In genomic region chr12:132189378-132190011, GRCh38 we compare ENCODE assay signal across 8 cellular contexts. TPM values are rescaled to one million over a fixed set of nuclear protein-coding genes. Genes with fewer than 3 reads are reported as not detected.
DNase-seq lines count a peak whose midpoint lies in the region; ATAC-seq, FAIRE-seq and TF ChIP-seq lines count a peak whose summit lies in the region.

No MANE protein-coding gene starts in this region.

- H3K4me1 ChIP-seq in H1 (replicated peaks in 1 of 4; ENCODE audit: control insufficient read depth in 3 of 4, insufficient read depth in 4 of 4, low read length in 3 of 4) (peaks cover 0 to 13% (median 8%) of the 10 kb centered on the region in 4 experiments; a peak in 5 of 7 replicates), mesodermal cell (ENCODE audit: control insufficient read depth, insufficient read depth, low read length, poor library complexity, severe bottlenecking) (no peaks in the 10 kb centered on the region)

- H3K23me2 ChIP-seq in H1 (ENCODE audit: low read depth, low read length): peaks cover 7% of the 10 kb centered on the region; the same call in 1 of the 2 replicates

- H3K4ac ChIP-seq in H1 (replicated peaks; ENCODE audit: insufficient read length, low read depth, low read length): peak overlapping the region; percentile 57

- ATAC-seq in GM18867 (IDR thresholded peaks at IDR 0.05; ENCODE audit: unreplicated experiment) (peak; percentile 86), HG03135 (IDR thresholded peaks at IDR 0.05; ENCODE audit: unreplicated experiment) (peak; percentile 89)

- H3K4me3 ChIP-seq in AG09309 (ENCODE audit: control insufficient read depth, low read depth, low read length): peak overlapping the region; percentile 46
- peak overlapping the region; percentile 42 to 66 (median 42) for H3K4me3 ChIP-seq in H1 (ENCODE audit: extremely low read depth in 1 of 4, insufficient read depth in 2 of 4, low read depth in 3 of 4, low read length in 4 of 4)
- peak overlapping the region; percentile 36 for H3K4me3 ChIP-seq in mesodermal cell (ENCODE audit: extremely low read depth, insufficient read depth, low read length, poor library complexity, severe bottlenecking)

- no peak overlapping the region for H2BK5ac ChIP-seq in H1 (ENCODE audit: low read depth, low read length)

- 3% methylated on average over 39 of the region's 69 CpGs; no CpG with 5 or more reads in 1 of the 2 experiments for WGBS in H1 (ENCODE audit: extremely low coverage in 1 of 2, insufficient coverage in 1 of 2, insufficient read length in 1 of 2, insufficient replicate concordance in 2 of 2, low coverage in 1 of 2, low lambda C conversion rate in 2 of 2, missing lambda C conversion rate in 1 of 2), 2 experiments
- 27 to 28% methylated on average over 49 to 63 of the region's 69 CpGs for WGBS in mesodermal cell (ENCODE audit: insufficient coverage in 2 of 2), 2 experiments

- H2BK15ac ChIP-seq in H1 (ENCODE audit: low read length): peak overlapping the region; percentile 88; the same call in 1 of the 2 replicates

- CTCF ChIA-PET in H1 (lab: Charles Lee; ENCODE audit: partially characterized antibody): interaction anchor here (0.6 to 1.2 kb wide), 5 partner anchors 14 to 264 kb away, joined by 3 to 4 read pairs (median 3); no protein-coding TSS in a partner anchor

- TF ChIP-seq POLR2A in H1 (IDR thresholded peaks at IDR 0.05; ENCODE audit: control extremely low read depth in 1 of 2, low read depth in 2 of 2, low read length in 2 of 2): no peak

- peaks cover 0 to 2% of the 10 kb centered on the region in 2 experiments for H4K20me1 ChIP-seq in H1 (replicated peaks in 1 of 2; ENCODE audit: control insufficient read depth in 1 of 2, insufficient read depth in 2 of 2, low read length in 2 of 2)

- H3K23ac ChIP-seq in H1 (ENCODE audit: insufficient read length): no peak overlapping the region

- H4K8ac ChIP-seq in H1 (ENCODE audit: extremely low read depth, insufficient read depth, low read length): peak overlapping the region; percentile 17; the same call in 1 of the 2 replicates

- POLR2A ChIA-PET in H1 (lab: Charles Lee; ENCODE audit: partially characterized antibody): interaction anchor here (0.9 to 1.2 kb wide), 3 partner anchors 9 to 22 kb away, joined by 3 to 6 read pairs (median 3); no protein-coding TSS in a partner anchor

- no peak for FAIRE-seq in H1 (lab: Jason Lieb, UNC)

- no peak overlapping the region; the same call in 1 of the 2 replicates for H2BK12ac ChIP-seq in H1 (ENCODE audit: low read depth, low read length)

- DNase-seq in AG09309 (ENCODE audit: low read depth): peak; percentile 11
- DNase-seq in NCI-H774 (lab: John Stamatoyannopoulos, UW): peak; percentile 69
- peak; percentile 95 for DNase-seq in activated CD8-positive, alpha-beta memory T cell treated with anti-CD3 and anti-CD28 coated beads for 24 hours
- peak; percentile 33 to 84 for DNase-seq in H1 (ENCODE audit: low read depth in 1 of 2, low spot score in 2 of 2)
- peak; percentile 87 for DNase-seq in stimulated activated CD8-positive, alpha-beta memory T cell treated with anti-CD3 and anti-CD28 coated beads, Interleukin-12 subunit alpha, Interleukin-12 subunit beta, amount 100 ng/mL, for 4 hours (ENCODE audit: low read depth)

- H3K14ac ChIP-seq in H1 (ENCODE audit: insufficient read length): no peak overlapping the region

- peaks cover 4 to 69% (median 43%) of the 10 kb centered on the region in 4 experiments for H3K27me3 ChIP-seq in H1 (replicated peaks in 1 of 4; ENCODE audit: control insufficient read depth in 3 of 4, extremely low read depth in 1 of 4, insufficient read depth in 3 of 4, low read length in 3 of 4)

- H3K36me3 ChIP-seq in H1 (ENCODE audit: control insufficient read depth in 2 of 4, insufficient read depth in 4 of 4, low read length in 3 of 4) (no peaks in the 10 kb centered on the region), mesodermal cell (ENCODE audit: control insufficient read depth, insufficient read depth, low read length) (no peaks in the 10 kb centered on the region)

- H3K4me2 ChIP-seq in H1 (ENCODE audit: insufficient read depth in 1 of 2, low read depth in 2 of 2, low read length in 2 of 2): peak overlapping the region; percentile 77 to 97

- H3K56ac ChIP-seq in H1 (replicated peaks; ENCODE audit: insufficient read length, low read depth, low read length): no peak overlapping the region

- no peak overlapping the region for H4K5ac ChIP-seq in H1 (ENCODE audit: insufficient read length, low read depth, low read length)

- peak overlapping the region; percentile 44 for H4K91ac ChIP-seq in H1 (replicated peaks; ENCODE audit: insufficient read length, low read length)

- no peak overlapping the region for H3K27ac ChIP-seq in H1 (ENCODE audit: low read depth, low read length)
- no peak overlapping the region for H3K27ac ChIP-seq in mesodermal cell (ENCODE audit: low read depth, low read length, severe bottlenecking)

- TF ChIP-seq RAD21 in H1 (IDR thresholded peaks at IDR 0.05 in 1 of 2, conservative IDR thresholded peaks at IDR 0.05 in 1 of 2; ENCODE audit: low read depth in 2 of 2, low read length in 2 of 2): no peak; a peak in 1 of 4 replicates

- no peak overlapping the region for H2AK5ac ChIP-seq in H1 (ENCODE audit: low read depth, low read length)

- H2BK20ac ChIP-seq in H1 (ENCODE audit: low read length): no peak overlapping the region

- H3K9me3 ChIP-seq in H1 (ENCODE audit: insufficient read depth in 2 of 2, low read depth in 1 of 2, low read length in 1 of 2): peaks cover 11 to 22% of the 10 kb centered on the region in 2 experiments
- peaks cover 15% of the 10 kb centered on the region for H3K9me3 ChIP-seq in mesodermal cell (ENCODE audit: control insufficient read depth, low read length)

- H3K79me2 ChIP-seq in H1 (ENCODE audit: control insufficient read depth in 1 of 2, insufficient read depth in 2 of 2, low read length in 2 of 2): no peaks in the 10 kb centered on the region

- TF ChIP-seq CTCF in AG09309 (IDR thresholded peaks at IDR 0.05; ENCODE audit: control insufficient read depth, insufficient read depth, low read depth, low read length, missing control alignments) (no peak), H1 (IDR thresholded peaks at IDR 0.05; ENCODE audit: control extremely low read depth in 1 of 3, insufficient read depth in 1 of 3, low read depth in 1 of 3, low read length in 3 of 3) (no peak)

- H3K18ac ChIP-seq in H1 (ENCODE audit: extremely low read depth, low read length): no peak overlapping the region

- H2BK120ac ChIP-seq in H1 (replicated peaks; ENCODE audit: low read depth, low read length): peak overlapping the region; percentile 72

- H3K79me1 ChIP-seq in H1 (ENCODE audit: low read depth, low read length): no peaks in the 10 kb centered on the region

- TF ChIP-seq EP300 in H1 (IDR thresholded peaks at IDR 0.05; ENCODE audit: borderline replicate concordance in 1 of 2, low read depth in 2 of 2, low read length in 2 of 2): no peak

- H3K9ac ChIP-seq in H1 (replicated peaks in 1 of 4; ENCODE audit: extremely low read depth in 1 of 4, low read depth in 3 of 4, low read length in 3 of 4): no peak overlapping the region; a peak in 2 of 7 replicates

- H2AFZ ChIP-seq in H1 (ENCODE audit: low read length): no peak overlapping the region; the same call in 1 of the 2 replicates

TF ChIP-seq in H1, 55 proteins besides CTCF, POLR2A, EP300 and RAD21 (continues in another document):
- TF ChIP-seq NRF1 (IDR thresholded peaks at IDR 0.05; ENCODE audit: low read depth, low read length) (no peak), POU5F1 (IDR thresholded peaks at IDR 0.05; ENCODE audit: low read depth, low read length) (no peak), TAF1 (IDR thresholded peaks at IDR 0.05; ENCODE audit: low read depth, low read length) (no peak), BRCA1 (IDR thresholded peaks at IDR 0.05; ENCODE audit: low read depth, low read length) (no peak), ASH2L (IDR thresholded peaks at IDR 0.05; ENCODE audit: low read length) (no peak), BACH1 (IDR thresholded peaks at IDR 0.05; ENCODE audit: low read length) (no peak), USF2 (IDR thresholded peaks at IDR 0.05; ENCODE audit: low read length) (no peak), JUN (IDR thresholded peaks at IDR 0.05; ENCODE audit: low read depth, low read length) (no peak)

RNA-seq across cellular contexts. Expression of gene NOC4L, which starts 45.2 kb away (rescaled TPM):
- 38.5 and 40.3 TPM in 2 replicates for total RNA-seq in H1 (2021; fragmentation: NEBNext Ultra II Directional; extraction: Animal tissue kit (Norgen Biotek cat#: 25700))
- 26.8 and 40.3 TPM in 2 replicates for polyA plus RNA-seq in H1 (2011; rRNA removed)
- 15.4 TPM for polyA plus RNA-seq in H1 (2011; cell fraction: cytosol; rRNA removed)
- 33.2 TPM for polyA plus RNA-seq in H1 (2011; cell fraction: nucleus; rRNA removed)
- 20.7 to 40.0 TPM (median 39.8 TPM) in 4 replicates for polyA plus RNA-seq in H1 (2012, experiment 1 of 2)
- polyA plus RNA-seq in H1 (2012, experiment 2 of 2): 47.9 TPM
- 41.4 TPM for polyA plus RNA-seq in H1 (2013, experiment 1 of 2)
- polyA plus RNA-seq in H1 (2013, experiment 2 of 2): 37.7 TPM
- polyA minus RNA-seq in H1 (2011; rRNA and poly(A)+ RNA removed): 6.1 and 7.4 TPM in 2 replicates
- polyA minus RNA-seq in H1 (2011; cell fraction: cytosol; rRNA and poly(A)+ RNA removed): 14.4 TPM
- polyA minus RNA-seq in H1 (2011; cell fraction: nucleus; rRNA and poly(A)+ RNA removed): 11.9 TPM
- 19.0 TPM for polyA plus RNA-seq in mesodermal cell (2013, experiment 1 of 2)
- polyA plus RNA-seq in mesodermal cell (2013, experiment 2 of 2): 18.0 TPM

RNA-seq across cellular contexts. Expression of gene DDX51, which starts 45.4 kb away (rescaled TPM):
- 24.4 and 25.3 TPM in 2 replicates for total RNA-seq in H1 (2021; fragmentation: NEBNext Ultra II Directional; extraction: Animal tissue kit (Norgen Biotek cat#: 25700))
- 11.2 and 19.5 TPM in 2 replicates for polyA plus RNA-seq in H1 (2011; rRNA removed)
- 23.8 TPM for polyA plus RNA-seq in H1 (2011; cell fraction: cytosol; rRNA removed)
- polyA plus RNA-seq in H1 (2011; cell fraction: nucleus; rRNA removed): 65.2 TPM
- 25.8 to 31.0 TPM (median 27.9 TPM) in 4 replicates for polyA plus RNA-seq in H1 (2012, experiment 1 of 2)
- polyA plus RNA-seq in H1 (2012, experiment 2 of 2): 11.4 TPM
- 11.4 TPM for polyA plus RNA-seq in H1 (2013, experiment 1 of 2)
- 9.4 TPM for polyA plus RNA-seq in H1 (2013, experiment 2 of 2)
- 8.7 and 14.0 TPM in 2 replicates for polyA minus RNA-seq in H1 (2011; rRNA and poly(A)+ RNA removed)
- 12.7 TPM for polyA minus RNA-seq in H1 (2011; cell fraction: cytosol; rRNA and poly(A)+ RNA removed)
- polyA minus RNA-seq in H1 (2011; cell fraction: nucleus; rRNA and poly(A)+ RNA removed): 28.4 TPM
- 9.0 TPM for polyA plus RNA-seq in mesodermal cell (2013, experiment 1 of 2)
- 8.4 TPM for polyA plus RNA-seq in mesodermal cell (2013, experiment 2 of 2)

Comparison
In these comparisons a context has a peak if more than half of its experiments do, and no peak if none do; other contexts are left out.
1. DNase-seq: peak in every context shown above with its lines; median percentile 95 in activated CD8-positive, alpha-beta memory T cell treated with anti-CD3 and anti-CD28 coated beads for 24 hours; 87 in stimulated activated CD8-positive, alpha-beta memory T cell treated with anti-CD3 and anti-CD28 coated beads, Interleukin-12 subunit alpha, Interleukin-12 subunit beta, amount 100 ng/mL, for 4 hours; 69 in NCI-H774; 58 in H1; 11 in AG09309.